In the genomic region with DNA sequence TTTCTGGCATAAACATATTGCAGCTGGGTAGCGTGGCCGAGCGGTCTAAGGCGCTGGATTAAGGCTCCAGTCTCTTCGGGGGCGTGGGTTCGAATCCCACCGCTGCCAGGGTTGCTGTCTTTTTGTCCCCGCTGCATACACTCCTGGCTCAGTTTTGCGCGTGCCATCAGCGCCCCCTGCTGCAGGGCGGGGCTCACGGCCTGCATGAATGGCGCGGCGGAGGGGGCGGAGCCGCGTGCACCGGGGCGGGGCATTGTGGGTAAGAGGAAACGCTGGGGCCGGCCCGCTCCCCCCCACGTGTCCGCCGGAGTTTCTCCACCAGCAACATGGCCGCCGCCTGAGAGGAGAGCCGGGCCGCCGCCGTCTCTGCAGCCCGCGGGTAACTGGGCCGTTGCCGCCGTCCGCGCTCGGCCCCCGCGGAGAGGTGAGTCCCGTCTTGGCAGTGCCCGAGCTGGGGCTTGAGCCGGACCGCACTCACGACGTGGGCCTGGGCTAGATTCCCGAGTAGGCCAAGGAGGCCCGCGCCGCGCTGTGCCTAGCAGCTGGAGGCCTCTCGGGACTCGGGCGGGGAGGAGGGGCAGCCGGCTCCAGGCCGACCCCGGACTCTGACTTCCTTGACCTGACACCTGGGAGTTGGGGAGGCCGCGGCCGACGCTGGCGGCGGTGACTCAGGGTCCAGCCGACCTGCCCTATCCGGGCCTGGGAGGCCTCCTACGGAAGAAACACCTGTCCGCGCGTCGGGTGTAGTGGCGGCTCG, we compare ENCODE assay signal across 8 cellular contexts.
A peak's percentile ranks its signal among the peaks of the same experiment; 100 is the strongest.
DNase-seq lines count a peak whose midpoint lies in the region; ATAC-seq lines count a peak whose summit lies in the region.

A gene with protein sequence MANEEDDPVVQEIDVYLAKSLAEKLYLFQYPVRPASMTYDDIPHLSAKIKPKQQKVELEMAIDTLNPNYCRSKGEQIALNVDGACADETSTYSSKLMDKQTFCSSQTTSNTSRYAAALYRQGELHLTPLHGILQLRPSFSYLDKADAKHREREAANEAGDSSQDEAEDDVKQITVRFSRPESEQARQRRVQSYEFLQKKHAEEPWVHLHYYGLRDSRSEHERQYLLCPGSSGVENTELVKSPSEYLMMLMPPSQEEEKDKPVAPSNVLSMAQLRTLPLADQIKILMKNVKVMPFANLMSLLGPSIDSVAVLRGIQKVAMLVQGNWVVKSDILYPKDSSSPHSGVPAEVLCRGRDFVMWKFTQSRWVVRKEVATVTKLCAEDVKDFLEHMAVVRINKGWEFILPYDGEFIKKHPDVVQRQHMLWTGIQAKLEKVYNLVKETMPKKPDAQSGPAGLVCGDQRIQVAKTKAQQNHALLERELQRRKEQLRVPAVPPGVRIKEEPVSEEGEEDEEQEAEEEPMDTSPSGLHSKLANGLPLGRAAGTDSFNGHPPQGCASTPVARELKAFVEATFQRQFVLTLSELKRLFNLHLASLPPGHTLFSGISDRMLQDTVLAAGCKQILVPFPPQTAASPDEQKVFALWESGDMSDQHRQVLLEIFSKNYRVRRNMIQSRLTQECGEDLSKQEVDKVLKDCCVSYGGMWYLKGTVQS (plus strand): TSS at position 296 of the 757 bp plus-strand sequence. CDS start 5,560 bp downstream, outside the sequence.

- DNase-seq in COLO668 (lab: John Stamatoyannopoulos, UW; ENCODE audit: unreplicated experiment): peak; percentile 97
- DNase-seq in HS-5 (ENCODE audit: low read depth): peak; percentile 92
- DNase-seq in NK-92 (lab: John Stamatoyannopoulos, UW; ENCODE audit: unreplicated experiment): peak; percentile 95
- DNase-seq in activated CD8-positive, alpha-beta memory T cell treated with anti-CD3 and anti-CD28 coated beads for 24 hours: peak; percentile 100
- DNase-seq in effector CD8-positive, alpha-beta T cell (lab: John Stamatoyannopoulos, UW): peak; percentile 100
- DNase-seq in medulla oblongata (ENCODE audit: extremely low spot score): peak; percentile 99
- DNase-seq in stimulated activated CD8-positive, alpha-beta memory T cell treated with anti-CD3 and anti-CD28 coated beads, Interleukin-12 subunit alpha, Interleukin-12 subunit beta, amount 100 ng/mL, for 1 hour (ENCODE audit: low read depth): peak; percentile 100

- ATAC-seq in GM19467 (IDR thresholded peaks at IDR 0.05; ENCODE audit: unreplicated experiment): peak; percentile 81

Comparison
In these comparisons a context has a peak if more than half of its experiments do, and no peak if none do; other contexts are left out.
1. Peak in every context shown above with its lines: DNase-seq and ATAC-seq.